In the genomic region with DNA sequence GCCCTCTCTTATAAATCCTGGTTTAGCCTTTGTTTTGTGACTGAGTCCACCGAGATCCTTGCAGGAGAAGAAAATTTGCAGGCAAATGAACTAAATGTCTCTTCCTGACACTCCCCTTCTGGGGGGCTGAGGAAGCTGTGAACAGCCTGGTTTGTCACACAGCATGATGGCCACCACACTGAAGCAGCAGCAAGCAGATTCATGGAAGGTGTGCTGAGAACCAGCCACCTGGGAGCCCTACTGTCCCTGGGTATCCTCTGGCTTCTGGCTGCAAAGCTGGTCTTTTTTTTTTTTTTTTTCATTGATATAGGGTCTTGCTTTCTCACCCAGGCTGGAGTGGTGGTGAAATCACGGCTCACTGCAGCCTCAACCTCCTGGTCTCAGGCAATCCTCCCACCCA, we compare ENCODE assay signal across 16 cellular contexts. TPM values are rescaled to one million over a fixed set of nuclear protein-coding genes. Genes with fewer than 3 reads are reported as not detected.
DNase-seq lines count a peak whose midpoint lies in the region; ATAC-seq, FAIRE-seq and TF ChIP-seq lines count a peak whose summit lies in the region.
"Had no signal": no experiment of that assay in that cellular context is flagged by ENCODE, and none has a peak within 500 bp of the region (broad histone marks: within the 10 kb centered on the region; RNA-seq: fewer than 3 reads in every experiment).

No MANE protein-coding gene starts in this region.

- TF ChIP-seq POLR2A in A549 (IDR thresholded peaks at IDR 0.05; ENCODE audit: low read length) = no peak

- no peak for TF ChIP-seq RAD21 in A549 (conservative IDR thresholded peaks at IDR 0.05 in 1 of 2, IDR thresholded peaks at IDR 0.05 in 1 of 2)

- no peak overlapping the region for H3K4me3 ChIP-seq in A549
- H3K4me3 ChIP-seq in BLaER1 treated with 17β-estradiol and CSF1 and Interleukin-3, amounts not matched to agents 10 nM and 100 nM = no peak overlapping the region
- H3K4me3 ChIP-seq in Panc1 (ENCODE audit: low read depth in 2 of 2, low read length in 2 of 2) = no peak overlapping the region
- no peak overlapping the region for H3K4me3 ChIP-seq in osteoblast (ENCODE audit: insufficient read depth, low read length)
- H3K4me3 ChIP-seq: HAP-1 had no signal

- in situ Hi-C loops in Panc1 (cut with HindIII; ENCODE audit: low pct_unique_long_range_greater_than_20kb, low sequenced_read_pairs) = no loop called here

- intact Hi-C loops in Panc1 (cut with micrococcal nuclease; ENCODE audit: unreplicated experiment) = loop anchor here (10.0 kb wide), 1 partner anchor 393 kb away; a partner anchor contains a TSS

- ATAC-seq in A549 (peak in 1 of 2 experiments; percentile 4; a peak in 2 of 6 replicates), Panc1 (peak; percentile 0; the same call in 1 of the 2 replicates), GM19397 (IDR thresholded peaks at IDR 0.05; ENCODE audit: unreplicated experiment) (no peak)

- H3K27ac ChIP-seq in A549 (no peak overlapping the region), Panc1 (ENCODE audit: low read length) (no peak overlapping the region), osteoblast (ENCODE audit: low read depth, low read length) (no peak overlapping the region)
- H3K27ac ChIP-seq in BLaER1 treated with 17β-estradiol and CSF1 and Interleukin-3, amounts not matched to agents 10 nM and 100 nM = no peak overlapping the region

- no peaks in the 10 kb centered on the region for H4K20me1 ChIP-seq in BLaER1 treated with 17β-estradiol and CSF1 and Interleukin-3, amounts not matched to agents 10 nM and 100 nM
- H4K20me1 ChIP-seq in osteoblast (ENCODE audit: insufficient read depth, low read length) = no peaks in the 10 kb centered on the region

- CTCF ChIA-PET in A549 (lab: Yijun Ruan, JAX) (interaction anchor here (0.6 to 5.3 kb wide), 7 partner anchors 9 to 1582 kb away, joined by 3 to 43 read pairs (median 4); a partner anchor contains a TSS), Panc1 (lab: Charles Lee) (interaction anchor here (0.6 to 1.5 kb wide), 4 partner anchors 14 to 201 kb away, joined by 3 to 6 read pairs (median 4); a partner anchor contains a TSS)

- no TSS peak for BruUV-seq in Panc1 (replicated peaks; lab: Mats Ljungman, UMichigan)

- POLR2A ChIA-PET in A549 (lab: Yijun Ruan, JAX) (interaction anchor here (0.9 kb wide), 1 partner anchor 12 kb away, joined by 3 read pairs; no protein-coding TSS in a partner anchor), Panc1 (lab: Charles Lee) (interaction anchor here (0.6 kb wide), 1 partner anchor 93 kb away, joined by 10 read pairs; no protein-coding TSS in a partner anchor)

- H3K4me2 ChIP-seq in A549 (no peak overlapping the region), osteoblast (ENCODE audit: insufficient read depth, low read length) (no peak overlapping the region)
- H3K4me2 ChIP-seq in BLaER1 treated with 17β-estradiol and CSF1 and Interleukin-3, amounts not matched to agents 10 nM and 100 nM = peak overlapping the region in 8 of 11 experiments; percentile 20 to 58 (median 44); a peak in 14 of 22 replicates

- TF ChIP-seq CTCF in A549 (IDR thresholded peaks at IDR 0.05) (no peak), Panc1 (IDR thresholded peaks at IDR 0.05) (no peak), osteoblast (IDR thresholded peaks at IDR 0.05; ENCODE audit: extremely low read depth, low read depth, low read length) (no peak)

- H3K9me3 ChIP-seq in A549 (no peaks in the 10 kb centered on the region), Panc1 (ENCODE audit: control insufficient read depth, insufficient read depth, low read depth, low read length) (no peaks in the 10 kb centered on the region), osteoblast (ENCODE audit: low read depth, low read length) (no peaks in the 10 kb centered on the region)
- H3K9me3 ChIP-seq in BLaER1 treated with 17β-estradiol and CSF1 and Interleukin-3, amounts not matched to agents 10 nM and 100 nM (replicated peaks in 1 of 11) = peaks cover 0 to 8% (median 0%) of the 10 kb centered on the region in 11 experiments; a peak in 4 of 22 replicates
- H3K9me3 ChIP-seq: BE2C, HAP-1 had no signal

- H3K79me2 ChIP-seq in osteoblast (ENCODE audit: insufficient read depth, low read length) = no peaks in the 10 kb centered on the region

- H3K4me1 ChIP-seq in A549 = no peaks in the 10 kb centered on the region
- peaks cover 7 to 20% (median 15%) of the 10 kb centered on the region in 10 experiments; a peak in 16 of 20 replicates for H3K4me1 ChIP-seq in BLaER1 treated with 17β-estradiol and CSF1 and Interleukin-3, amounts not matched to agents 10 nM and 100 nM
- no peaks in the 10 kb centered on the region for H3K4me1 ChIP-seq in Panc1 (ENCODE audit: control insufficient read depth, insufficient read depth, low read length)
- H3K4me1 ChIP-seq in osteoblast (ENCODE audit: insufficient read depth, low read length) = no peaks in the 10 kb centered on the region
- H3K4me1 ChIP-seq: HAP-1 had no signal

- no peak overlapping the region; a peak in 1 of 22 replicates for H3K9ac ChIP-seq in BLaER1 treated with 17β-estradiol and CSF1 and Interleukin-3, amounts not matched to agents 10 nM and 100 nM

- peak; percentile 74 for FAIRE-seq in A549 (lab: Jason Lieb, UNC)
- FAIRE-seq: A204.1, GM12892, H1, HTR-8/SVneo had no signal

- no peaks in the 10 kb centered on the region for H3K27me3 ChIP-seq in BLaER1 treated with 17β-estradiol and CSF1 and Interleukin-3, amounts not matched to agents 10 nM and 100 nM
- H3K27me3 ChIP-seq in Panc1 (ENCODE audit: control insufficient read depth, insufficient read depth, low read length) (no peaks in the 10 kb centered on the region), osteoblast (ENCODE audit: insufficient read depth, low read length) (no peaks in the 10 kb centered on the region)
- H3K27me3 ChIP-seq: BE2C had no signal

- no peak for TF ChIP-seq EP300 in A549 (IDR thresholded peaks at IDR 0.05)

- DNase-seq in A549 (ENCODE audit: low read depth in 1 of 2, low spot score in 1 of 2) (no peak), Panc1 (ENCODE audit: low read depth, low spot score) (no peak), osteoblast (ENCODE audit: insufficient read length, low spot score, missing footprints) (peak; percentile 50), NCI-H2081 (lab: John Stamatoyannopoulos, UW) (no peak), NCI-H774 (lab: John Stamatoyannopoulos, UW) (no peak)
- DNase-seq: BE2C, DMS53 had no signal

- H2AFZ ChIP-seq in osteoblast (ENCODE audit: low read length) = no peak overlapping the region

- 81% methylated on average over 2 of the region's 2 CpGs for WGBS in A549 (ENCODE audit: missing lambda C conversion rate)

- no peaks in the 10 kb centered on the region for H3K36me3 ChIP-seq in BLaER1 treated with 17β-estradiol and CSF1 and Interleukin-3, amounts not matched to agents 10 nM and 100 nM
- H3K36me3 ChIP-seq in Panc1 (ENCODE audit: control insufficient read depth, insufficient read depth, low read length) = peaks cover 12% of the 10 kb centered on the region
- H3K36me3 ChIP-seq in osteoblast (ENCODE audit: insufficient read depth, low read length) = peaks cover 10% of the 10 kb centered on the region
- H3K36me3 ChIP-seq: HAP-1 had no signal

TF ChIP-seq in A549, 52 proteins besides CTCF, POLR2A, EP300 and RAD21 (continues in another document):
- TF ChIP-seq SMC3 (IDR thresholded peaks at IDR 0.05) = no peak

RNA-seq across cellular contexts. Expression of a gene that starts 11.2 kb away (rescaled TPM):
- 92.8 and 104 TPM in 2 replicates for polyA plus RNA-seq in A549 (2011; rRNA removed)
- polyA plus RNA-seq in A549 (2012; cell fraction: cytosol; rRNA removed) = 418 and 524 TPM in 2 replicates
- 325 and 425 TPM in 2 replicates for polyA plus RNA-seq in A549 (2012; cell fraction: nucleus; rRNA removed)
- polyA plus RNA-seq in A549 (2017; fragmentation: RNase III; extraction: RNeasy Plus Mini Kit Qiagen cat#74134 plus additional on column Dnase treatment) = 198 to 217 TPM (median 213 TPM) in 3 replicates
- 49.4 and 50.5 TPM in 2 replicates for polyA minus RNA-seq in A549 (2011; rRNA and poly(A)+ RNA removed)
- total RNA-seq in Panc1 (2021; ENCODE audit: unreplicated experiment) = 511 TPM
- polyA plus RNA-seq in Panc1 (2012; ENCODE audit: insufficient read length) = 562 TPM
- 21.5 and 25.7 TPM in 2 replicates for total RNA-seq in osteoblast

RNA-seq across cellular contexts. Expression of a gene that starts 11.4 kb away (rescaled TPM):
- polyA plus RNA-seq in A549 (2011; rRNA removed) (46.1 and 46.7 TPM in 2 replicates), A549 (2017; fragmentation: RNase III; extraction: RNeasy Plus Mini Kit Qiagen cat#74134 plus additional on column Dnase treatment) (81.8 to 98.0 TPM (median 93.4 TPM) in 3 replicates)
- polyA plus RNA-seq in A549 (2012; cell fraction: cytosol; rRNA removed) = 81.2 and 106 TPM in 2 replicates
- polyA plus RNA-seq in A549 (2012; cell fraction: nucleus; rRNA removed) = 448 and 539 TPM in 2 replicates
- polyA minus RNA-seq in A549 (2011; rRNA and poly(A)+ RNA removed) = 54.8 and 68.1 TPM in 2 replicates
- total RNA-seq in Panc1 (2021; ENCODE audit: unreplicated experiment) (186 TPM), osteoblast (20.3 and 21.7 TPM in 2 replicates)
- polyA plus RNA-seq in Panc1 (2012; ENCODE audit: insufficient read length) = 160 TPM

RNA-seq across cellular contexts. Expression of a gene that starts 30.0 kb away (rescaled TPM):
- 0.40 and 0.68 TPM in 2 replicates for polyA plus RNA-seq in A549 (2011; rRNA removed)
- 0.56 and 0.83 TPM in 2 replicates for polyA plus RNA-seq in A549 (2012; cell fraction: cytosol; rRNA removed)
- polyA plus RNA-seq in A549 (2012; cell fraction: nucleus; rRNA removed) = 8.0 and 8.1 TPM in 2 replicates
- polyA plus RNA-seq in A549 (2017; fragmentation: RNase III; extraction: RNeasy Plus Mini Kit Qiagen cat#74134 plus additional on column Dnase treatment) = 1.1 to 1.9 TPM (median 1.5 TPM) in 3 replicates
- polyA minus RNA-seq in A549 (2011; rRNA and poly(A)+ RNA removed) = not detected in 2 replicates
- 1.3 TPM for total RNA-seq in Panc1 (2021; ENCODE audit: unreplicated experiment)
- 2.1 TPM for polyA plus RNA-seq in Panc1 (2012; ENCODE audit: insufficient read length)
- total RNA-seq in osteoblast = not detected in 2 replicates
- total RNA-seq: Daoy had no signal
- polyA plus RNA-seq: AG04450 had no signal

RNA-seq across cellular contexts. Expression of a gene that starts 33.6 kb away (rescaled TPM):
- polyA plus RNA-seq in A549 (2011; rRNA removed) = 68.1 and 73.1 TPM in 2 replicates
- 110 and 145 TPM in 2 replicates for polyA plus RNA-seq in A549 (2012; cell fraction: cytosol; rRNA removed)
- polyA plus RNA-seq in A549 (2012; cell fraction: nucleus; rRNA removed) = 217 and 308 TPM in 2 replicates
- polyA plus RNA-seq in A549 (2017; fragmentation: RNase III; extraction: RNeasy Plus Mini Kit Qiagen cat#74134 plus additional on column Dnase treatment) = 98.5 to 112 TPM (median 111 TPM) in 3 replicates
- 45.7 and 49.4 TPM in 2 replicates for polyA minus RNA-seq in A549 (2011; rRNA and poly(A)+ RNA removed)
- total RNA-seq in Panc1 (2021; ENCODE audit: unreplicated experiment) = 411 TPM
- polyA plus RNA-seq in Panc1 (2012; ENCODE audit: insufficient read length) = 421 TPM
- total RNA-seq in osteoblast = 40.9 and 42.7 TPM in 2 replicates

RNA-seq across cellular contexts. Expression of a gene that starts 42.2 kb away (rescaled TPM):
- polyA plus RNA-seq in A549 (2011; rRNA removed) = 25.6 and 35.0 TPM in 2 replicates
- polyA plus RNA-seq in A549 (2012; cell fraction: cytosol; rRNA removed) = 106 and 131 TPM in 2 replicates
- polyA plus RNA-seq in A549 (2012; cell fraction: nucleus; rRNA removed) = 96.5 and 113 TPM in 2 replicates
- 56.4 to 61.7 TPM (median 59.5 TPM) in 3 replicates for polyA plus RNA-seq in A549 (2017; fragmentation: RNase III; extraction: RNeasy Plus Mini Kit Qiagen cat#74134 plus additional on column Dnase treatment)
- 10.3 and 10.9 TPM in 2 replicates for polyA minus RNA-seq in A549 (2011; rRNA and poly(A)+ RNA removed)
- total RNA-seq in Panc1 (2021; ENCODE audit: unreplicated experiment) = 185 TPM
- 222 TPM for polyA plus RNA-seq in Panc1 (2012; ENCODE audit: insufficient read length)
- total RNA-seq in osteoblast = 9.1 and 12.7 TPM in 2 replicates

Comparison
In these comparisons a context has a peak if more than half of its experiments do, and no peak if none do; other contexts are left out.
1. H3K4me2 ChIP-seq: peak in BLaER1 treated with 17β-estradiol and CSF1 and Interleukin-3, amounts not matched to agents 10 nM and 100 nM (8 of 11); none in A549 (single experiment) and osteoblast (single experiment).
2. RNA of a gene that starts 11.2 kb away (total RNA-seq): 511 TPM in Panc1 (single experiment); 21.5 to 25.7 TPM in osteoblast; every median in the first group is over 10 times any median in the second.